In the genomic region with DNA sequence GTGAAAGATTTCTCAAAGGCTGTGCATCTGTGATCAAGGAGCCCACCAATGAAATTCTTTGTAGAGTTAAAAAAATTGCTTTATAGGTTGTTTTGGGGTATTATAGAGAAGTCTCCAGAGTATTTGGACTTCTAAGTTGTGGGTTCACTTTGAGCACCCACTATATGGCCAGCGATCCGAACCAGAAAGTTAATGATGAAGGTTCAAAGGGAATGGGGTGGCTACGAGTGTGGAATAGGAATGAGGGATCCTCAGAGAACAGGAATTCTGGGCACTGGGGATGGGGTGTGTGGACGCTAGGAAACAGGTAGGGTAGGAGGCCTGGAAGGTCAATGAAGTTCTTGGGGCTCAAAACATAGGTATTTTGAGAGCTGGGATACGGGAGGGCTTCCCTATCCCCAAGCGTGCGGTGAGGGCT, we compare ENCODE assay signal across 9 cellular contexts. TPM values are rescaled to one million over a fixed set of nuclear protein-coding genes. Genes with fewer than 3 reads are reported as not detected.
DNase-seq lines count a peak whose midpoint lies in the region; ATAC-seq and TF ChIP-seq lines count a peak whose summit lies in the region.
"Had no signal": no experiment of that assay in that cellular context is flagged by ENCODE, and none has a peak within 500 bp of the region (broad histone marks: within the 10 kb centered on the region; RNA-seq: fewer than 3 reads in every experiment).

No MANE protein-coding gene starts in this region.

- peak overlapping the region; percentile 43 for H3K27ac Mint-ChIP-seq in osteocyte (ENCODE audit: unreplicated experiment)

- H3K4me3 ChIP-seq in PC-3 (ENCODE audit: low read length): peak overlapping the region; percentile 80
- H3K4me3 ChIP-seq in epithelial cell of esophagus (ENCODE audit: low read length): peak overlapping the region; percentile 66

- no TSS peak for BruUV-seq in PC-3 (replicated peaks; lab: Mats Ljungman, UMichigan)

- H3K4me3 Mint-ChIP-seq in osteocyte (ENCODE audit: unreplicated experiment): peak overlapping the region; percentile 85

- CTCF ChIA-PET in PC-3 (lab: Charles Lee): no interaction called here

- POLR2A ChIA-PET in PC-3 (lab: Charles Lee; ENCODE audit: unreplicated experiment): no interaction called here

- H3K27me3 Mint-ChIP-seq in osteocyte (ENCODE audit: unreplicated experiment): peaks cover 2% of the 10 kb centered on the region

- no peak overlapping the region for H3K27ac ChIP-seq in PC-3 (ENCODE audit: low read length)

- TF ChIP-seq POLR2A in GM18505 (IDR thresholded peaks at IDR 0.05; ENCODE audit: borderline replicate concordance, extremely low read depth, insufficient read depth, insufficient read length): no peak

- H3K9me3 ChIP-seq in PC-3 (ENCODE audit: low read length): no peaks in the 10 kb centered on the region

- DNase-seq in Caki2 (ENCODE audit: low read depth): peak; percentile 4
- no peak for DNase-seq in PC-3
- DNase-seq in epithelial cell of esophagus (ENCODE audit: low read depth): no peak
- no peak for DNase-seq in osteocyte (ENCODE audit: extremely low spot score, unreplicated experiment)
- no peak for DNase-seq in NCI-H524 treated with DMSO at 0.1 percent for 48 hours (lab: John Stamatoyannopoulos, UW)
- DNase-seq in NOMO-1 treated with dmso at 0.1 percent for 144 hours (lab: John Stamatoyannopoulos, UW; ENCODE audit: unreplicated experiment): no peak

- H3K36me3 Mint-ChIP-seq in osteocyte (ENCODE audit: unreplicated experiment): no peaks in the 10 kb centered on the region

- TF ChIP-seq CTCF in PC-3 (conservative IDR thresholded peaks at IDR 0.05; ENCODE audit: low read depth, low read length): no peak
- no peak for TF ChIP-seq CTCF in epithelial cell of esophagus (IDR thresholded peaks at IDR 0.05; ENCODE audit: insufficient read depth, low read depth, low read length, missing control alignments)
- no peak for TF ChIP-seq CTCF in osteocyte (IDR thresholded peaks at IDR 0.05)

- no peak overlapping the region for H2AFZ ChIP-seq in PC-3 (ENCODE audit: low read length)

- peaks cover 22% of the 10 kb centered on the region for H3K4me1 Mint-ChIP-seq in osteocyte (ENCODE audit: unreplicated experiment)

- intact Hi-C loops in PC-3 (cut with micrococcal nuclease): loop anchor here (1.0 kb wide), 1 partner anchor 23 kb away; no protein-coding TSS in a partner anchor

- H4K20me1 ChIP-seq in PC-3 (ENCODE audit: low read length): peaks cover 14% of the 10 kb centered on the region; the same call in 1 of the 2 replicates

- H3K4me1 ChIP-seq in PC-3 (ENCODE audit: insufficient read depth, low read length): peaks cover 19% of the 10 kb centered on the region

- no peaks in the 10 kb centered on the region for H3K36me3 ChIP-seq in PC-3 (ENCODE audit: low read depth, low read length)

- no peak; the same call in 1 of the 2 replicates for ATAC-seq in PC-3
- ATAC-seq in GM18505 (IDR thresholded peaks at IDR 0.05; ENCODE audit: unreplicated experiment): no peak
- no peak for ATAC-seq in GM21360 (IDR thresholded peaks at IDR 0.05; ENCODE audit: unreplicated experiment)

- H3K27me3 ChIP-seq in PC-3 (ENCODE audit: low read length): no peaks in the 10 kb centered on the region

- H3F3A ChIP-seq in PC-3 (ENCODE audit: low read length, unreplicated experiment): no peaks in the 10 kb centered on the region

- in situ Hi-C loops in Caki2 (cut with HindIII; ENCODE audit: low pct_unique_long_range_greater_than_20kb, low sequenced_read_pairs): no loop called here

- H3K9me2 ChIP-seq in PC-3 (replicated peaks; ENCODE audit: low read length): no peaks in the 10 kb centered on the region

- H3K79me2 ChIP-seq in PC-3 (ENCODE audit: low read length): peaks cover 55% of the 10 kb centered on the region

- H3K9me3 Mint-ChIP-seq in osteocyte (ENCODE audit: unreplicated experiment): no peaks in the 10 kb centered on the region

- peak overlapping the region; percentile 98 for H3K4me2 ChIP-seq in PC-3 (ENCODE audit: low read length)

- peak overlapping the region; percentile 68 for H3K9ac ChIP-seq in PC-3 (ENCODE audit: low read length)

RNA-seq across cellular contexts. Expression of gene QSOX2, which starts 0.8 kb away (rescaled TPM):
- 16.4 and 39.3 TPM in 2 replicates for total RNA-seq in Caki2 (2014; rRNA removed; shearing (Covaris generic); ENCODE audit: low replicate concordance)
- 9.9 and 10.7 TPM in 2 replicates for total RNA-seq in PC-3 (2014; rRNA removed)
- total RNA-seq in osteocyte: 15.5 and 17.1 TPM in 2 replicates

RNA-seq across cellular contexts. Expression of gene LHX3, which starts 39.9 kb away (rescaled TPM):
- not detected in 2 replicates for total RNA-seq in Caki2 (2014; rRNA removed; shearing (Covaris generic); ENCODE audit: low replicate concordance)
- total RNA-seq in PC-3 (2014; rRNA removed): not detected in 2 replicates
- not detected in 2 replicates for total RNA-seq in osteocyte
- total RNA-seq: pulmonary artery endothelial cell had no signal

RNA-seq across cellular contexts. Expression of gene CCDC187, which starts 59.1 kb away (rescaled TPM):
- total RNA-seq in Caki2 (2014; rRNA removed; shearing (Covaris generic); ENCODE audit: low replicate concordance): 0.41 TPM in 1 of 2 replicates, not detected in the other
- total RNA-seq in PC-3 (2014; rRNA removed): 0.04 TPM in 1 of 2 replicates, not detected in the other
- not detected in 2 replicates for total RNA-seq in osteocyte
- total RNA-seq: pulmonary artery endothelial cell had no signal
